In genomic region chr3:130490246-130490645, GRCh38 we compare ENCODE assay signal across 19 cellular contexts. TPM values are rescaled to one million over a fixed set of nuclear protein-coding genes. Genes with fewer than 3 reads are reported as not detected.
"Had no signal": no experiment of that assay in that cellular context is flagged by ENCODE, and none has a peak within 500 bp of the region (broad histone marks: within the 10 kb centered on the region; RNA-seq: fewer than 3 reads in every experiment).

No MANE protein-coding gene starts in this region.

- H3K27ac ChIP-seq: hepatocyte, neutrophil had no signal

- ATAC-seq: effector memory CD8-positive, alpha-beta T cell; left lobe of liver; mucosa of descending colon; naive thymus-derived CD8-positive, alpha-beta T cell had no signal

- H3K36me3 ChIP-seq: neutrophil had no signal

- H3K27me3 ChIP-seq: hepatocyte, neutrophil had no signal

- H3K9me3 ChIP-seq: mucosa of descending colon, neutrophil had no signal

- H3K79me2 ChIP-seq: hepatocyte had no signal

- H2AFZ ChIP-seq: hepatocyte had no signal

- DNase-seq: activated CD4-positive, alpha-beta T cell treated with anti-CD3 and anti-CD28 coated beads, Interleukin-2, amount 50 U/mL, for 1 hour; activated CD4-positive, CD25-positive, alpha-beta regulatory T cell; activated CD8-positive, alpha-beta memory T cell treated with anti-CD3 and anti-CD28 coated beads for 24 hours; activated gamma-delta T cell treated with Interleukin-2 at 50 U/mL for 16 hours; cerebellar nuclear complex; dermis blood vessel endothelial cell; effector memory CD8-positive, alpha-beta T cell; mucosa of descending colon; naive thymus-derived CD8-positive, alpha-beta T cell; posterior cingulate gyrus; retina; stimulated activated CD4-positive, alpha-beta T cell treated with anti-CD3 and anti-CD28 coated beads, Interleukin-4, amount 100 ng/mL, for 24 hours; stimulated activated naive CD4-positive, alpha-beta T cell treated with Interleukin-2 at 50 U/mL for 16 hours had no signal

- H3K4me2 ChIP-seq: hepatocyte had no signal

- H3K4me3 ChIP-seq: hepatocyte, mucosa of descending colon had no signal

RNA-seq across cellular contexts. Expression of gene COL6A6, which starts 26.7 kb away (rescaled TPM):
- total RNA-seq: dermis blood vessel endothelial cell; glomerular endothelial cell; lung microvascular endothelial cell; naive thymus-derived CD8-positive, alpha-beta T cell had no signal
- polyA plus RNA-seq: keratinocyte; naive thymus-derived CD8-positive, alpha-beta T cell had no signal
